ENCODE assay signal across 8 cellular contexts in the genomic region with DNA sequence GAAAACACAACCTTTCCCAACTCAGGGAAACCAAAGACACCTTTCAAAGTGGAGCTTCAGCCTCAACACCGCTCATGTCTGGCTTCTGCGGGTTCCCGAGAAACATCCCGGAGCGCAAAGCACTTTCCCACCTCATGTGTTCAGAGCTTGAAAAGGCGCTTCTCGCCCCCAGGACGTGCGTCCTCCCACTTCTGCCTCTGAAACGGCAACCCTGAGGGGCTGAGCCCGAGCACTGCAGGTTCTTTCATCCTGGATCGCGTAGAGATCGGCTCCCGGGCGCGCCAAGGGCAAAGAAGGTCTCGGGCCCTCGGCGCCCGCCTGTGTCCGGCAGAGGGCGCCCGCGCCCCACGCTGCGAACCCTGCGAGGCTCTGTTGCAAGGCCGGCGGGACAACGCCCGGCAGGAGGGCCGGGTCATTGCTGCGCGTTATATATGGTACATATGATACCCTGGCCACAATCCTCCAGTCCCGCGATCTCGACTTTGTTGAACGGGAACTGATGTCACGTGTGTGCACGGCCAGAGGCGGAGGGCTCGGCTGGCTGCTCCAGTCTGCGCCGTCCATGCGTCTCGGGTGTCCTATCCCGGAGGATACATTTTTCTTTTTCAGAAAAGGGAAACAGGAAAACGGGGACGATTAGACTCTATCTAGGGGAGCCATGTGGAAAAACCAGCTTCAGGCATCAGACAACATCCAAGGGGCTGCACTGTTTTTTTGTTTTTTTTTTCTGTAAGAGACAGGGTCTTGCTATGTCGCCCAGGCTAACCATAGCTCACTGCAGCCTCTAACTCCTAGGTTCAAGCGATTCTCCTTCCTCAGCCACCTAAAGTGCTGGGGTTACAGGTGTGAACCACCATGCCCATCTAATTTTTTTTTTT. TPM values are rescaled to one million over a fixed set of nuclear protein-coding genes. Genes with fewer than 3 reads are reported as not detected.
DNase-seq lines count a peak whose midpoint lies in the region; ATAC-seq and TF ChIP-seq lines count a peak whose summit lies in the region.

No MANE protein-coding gene starts in this region.

- H3K9me3 Mint-ChIP-seq in CD4-positive, alpha-beta T cell, result no peaks in the 10 kb centered on the region
- H3K9me3 Mint-ChIP-seq in naive thymus-derived CD4-positive, alpha-beta T cell, result peaks cover 0 to 8% (median 0%) of the 10 kb centered on the region in 11 donors

- no peaks in the 10 kb centered on the region for H3K36me3 ChIP-seq in naive thymus-derived CD4-positive, alpha-beta T cell (ENCODE audit: control insufficient read depth in 2 of 3, insufficient read depth in 3 of 3, low read length in 3 of 3)

- H3K4me1 ChIP-seq in naive thymus-derived CD4-positive, alpha-beta T cell (ENCODE audit: control insufficient read depth in 2 of 2, insufficient read depth in 2 of 2, low read length in 2 of 2), result peaks cover 4 to 10% of the 10 kb centered on the region in 2 donors

- DNase-seq in CD4-positive, alpha-beta T cell, result peak; percentile 58 to 81 (median 69)
- peak; percentile 88 for DNase-seq in HuH-7 (ENCODE audit: low spot score)
- peak; percentile 63 for DNase-seq in OCI-M2 (lab: John Stamatoyannopoulos, UW; ENCODE audit: unreplicated experiment)
- DNase-seq in activated T-cell treated with anti-CD3 and anti-CD28 coated beads, Interleukin-2, amount 50 U/mL, for 48 hours, result peak; percentile 87 to 89
- peak; percentile 91 for DNase-seq in fibroblast of gingiva (ENCODE audit: low read depth)
- DNase-seq in naive thymus-derived CD4-positive, alpha-beta T cell, result peak; percentile 44 to 90 (median 71)
- peak; percentile 40 to 63 for DNase-seq in stimulated activated CD8-positive, alpha-beta memory T cell treated with anti-CD3 and anti-CD28 coated beads, Interleukin-7, amount 100 ng/mL, for 4 hours (ENCODE audit: low read depth in 2 of 2)

- peak overlapping the region; percentile 34 for H3K4me3 Mint-ChIP-seq in CD4-positive, alpha-beta T cell
- peak overlapping the region; percentile 40 to 81 (median 69) for H3K4me3 Mint-ChIP-seq in naive thymus-derived CD4-positive, alpha-beta T cell

- CTCF ChIA-PET in CD4-positive, alpha-beta T cell (lab: Charles Lee), result interaction anchor here (0.9 to 3.7 kb wide), 7 partner anchors 14 to 799 kb away, joined by 3 to 28 read pairs (median 4); partner anchors contain the start of gene COQ7
- CTCF ChIA-PET in naive thymus-derived CD4-positive, alpha-beta T cell (lab: Charles Lee), result interaction anchor here (0.7 to 2.2 kb wide), 8 partner anchors 8 to 419 kb away, joined by 3 to 13 read pairs (median 4); no protein-coding TSS in a partner anchor

- peak; percentile 95 for ATAC-seq in CD4-positive, alpha-beta T cell (ENCODE audit: poor library complexity)
- ATAC-seq in GM19452 (IDR thresholded peaks at IDR 0.05; ENCODE audit: unreplicated experiment), result peak; percentile 92
- peak; percentile 96 for ATAC-seq in naive thymus-derived CD4-positive, alpha-beta T cell

- peaks cover 9% of the 10 kb centered on the region for H3K36me3 Mint-ChIP-seq in CD4-positive, alpha-beta T cell (ENCODE audit: low read depth)
- peaks cover 0 to 6% (median 4%) of the 10 kb centered on the region in 5 donors for H3K36me3 Mint-ChIP-seq in naive thymus-derived CD4-positive, alpha-beta T cell

- no peak overlapping the region for H3K27ac ChIP-seq in CD4-positive, alpha-beta T cell (ENCODE audit: low read depth, low read length)
- no peak overlapping the region for H3K27ac ChIP-seq in naive thymus-derived CD4-positive, alpha-beta T cell (ENCODE audit: low read depth, low read length)

- H3K27ac Mint-ChIP-seq in CD4-positive, alpha-beta T cell, result no peak overlapping the region
- peak overlapping the region in 2 of 9 donors; percentile 31 to 77 for H3K27ac Mint-ChIP-seq in naive thymus-derived CD4-positive, alpha-beta T cell

- TF ChIP-seq CTCF in CD4-positive, alpha-beta T cell (IDR thresholded peaks at IDR 0.05), result peak; percentile 99

- intact Hi-C loops in CD4-positive, alpha-beta T cell (cut with DNase I, micrococcal nuclease), result loop anchor here (1.0 to 10.0 kb wide), 3 partner anchors 416 to 1298 kb away; no protein-coding TSS in a partner anchor
- intact Hi-C loops in naive thymus-derived CD4-positive, alpha-beta T cell (cut with micrococcal nuclease), result loop anchor here (1.0 to 10.0 kb wide), 7 partner anchors 19 to 1298 kb away; partner anchors contain the start of genes COQ7 (in 1 of the 2) and VPS35L (in 1 of the 2)

- peaks cover 10% of the 10 kb centered on the region for H3K27me3 ChIP-seq in CD4-positive, alpha-beta T cell (ENCODE audit: control insufficient read depth, insufficient read depth, low read length)
- no peaks in the 10 kb centered on the region for H3K27me3 ChIP-seq in naive thymus-derived CD4-positive, alpha-beta T cell (ENCODE audit: control insufficient read depth in 2 of 2, insufficient read depth in 2 of 2, low read length in 2 of 2)

- peaks cover 6% of the 10 kb centered on the region for H3K4me1 Mint-ChIP-seq in CD4-positive, alpha-beta T cell (ENCODE audit: low read depth)
- peaks cover 0 to 7% (median 0%) of the 10 kb centered on the region in 7 donors for H3K4me1 Mint-ChIP-seq in naive thymus-derived CD4-positive, alpha-beta T cell

- no peaks in the 10 kb centered on the region for H3K9me3 ChIP-seq in CD4-positive, alpha-beta T cell (ENCODE audit: control insufficient read depth, low read length)
- no peaks in the 10 kb centered on the region for H3K9me3 ChIP-seq in naive thymus-derived CD4-positive, alpha-beta T cell (ENCODE audit: control insufficient read depth in 2 of 3, low read length in 3 of 3)

- POLR2A ChIA-PET in CD4-positive, alpha-beta T cell (lab: Charles Lee), result interaction anchor here (1.4 kb wide), 1 partner anchor 19 kb away, joined by 4 read pairs; the partner anchor contains the start of gene COQ7
- POLR2A ChIA-PET in naive thymus-derived CD4-positive, alpha-beta T cell (lab: Charles Lee), result no interaction called here

- H3K27me3 Mint-ChIP-seq in CD4-positive, alpha-beta T cell, result peaks cover 12% of the 10 kb centered on the region
- H3K27me3 Mint-ChIP-seq in naive thymus-derived CD4-positive, alpha-beta T cell, result peaks cover 0 to 14% (median 6%) of the 10 kb centered on the region in 5 donors

- peak overlapping the region; percentile 36 for H3K4me3 ChIP-seq in naive thymus-derived CD4-positive, alpha-beta T cell (ENCODE audit: low read length)

RNA-seq across cellular contexts. Expression of gene COQ7, which starts 19.1 kb away (rescaled TPM):
- total RNA-seq in CD4-positive, alpha-beta T cell, result 1 to 10 TPM; 7.9 to 9.1 TPM
- total RNA-seq in naive thymus-derived CD4-positive, alpha-beta T cell, result 10 to 100 TPM; 16.7 to 20.4 (median 17.5) TPM
- polyA plus RNA-seq in naive thymus-derived CD4-positive, alpha-beta T cell, result 10 to 100 TPM; 19.3 to 19.5 TPM

RNA-seq across cellular contexts. Expression of gene ITPRIPL2, which starts 27.2 kb away (rescaled TPM):
- under 1 TPM; 0.31 to 0.36 TPM for total RNA-seq in CD4-positive, alpha-beta T cell
- 10 to 100 TPM in 1 of 5 experiments, 1 to 10 TPM in 1, under 1 TPM in 3; 0.49 to 14.3 (median 0.64) TPM for total RNA-seq in naive thymus-derived CD4-positive, alpha-beta T cell
- not detected for polyA plus RNA-seq in naive thymus-derived CD4-positive, alpha-beta T cell
